39 cellular contexts compared by ENCODE assay signal in the genomic region with DNA sequence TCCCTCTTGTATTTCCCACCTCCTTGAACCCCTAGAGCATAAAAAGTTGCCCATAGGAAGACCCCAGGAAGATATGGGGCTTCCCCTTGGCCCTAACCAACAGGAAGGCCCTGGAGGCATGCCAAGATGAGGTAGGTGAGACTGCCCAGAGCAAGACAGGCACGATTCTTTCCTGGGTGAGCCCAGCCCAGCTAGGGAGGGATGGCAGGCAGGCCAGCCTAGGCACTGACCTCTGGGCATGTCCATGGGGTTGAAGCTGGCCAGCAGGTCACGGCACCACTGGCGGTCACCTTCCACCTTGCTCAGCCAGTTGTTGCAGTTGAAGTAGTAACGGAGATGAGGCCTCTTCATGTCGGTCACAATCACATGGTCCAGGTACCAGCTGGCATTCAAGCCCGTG. TPM values are rescaled to one million over a fixed set of nuclear protein-coding genes. Genes with fewer than 3 reads are reported as not detected.
"Had no signal": no experiment of that assay in that cellular context is flagged by ENCODE, and none has a peak within 500 bp of the region (broad histone marks: within the 10 kb centered on the region; RNA-seq: fewer than 3 reads in every experiment).

No MANE protein-coding gene starts in this region.

- H3K4me3 ChIP-seq: adrenal gland, body of pancreas, breast epithelium had no signal

- H3K4me1 ChIP-seq: adrenal gland, body of pancreas, breast epithelium had no signal

- H3K9me3 Mint-ChIP-seq: activated CD4-positive, alpha-beta memory T cell treated with anti-CD3 and anti-CD28 coated beads, Interleukin-2, amount 10 ng/mL, durations not matched to agents 7 days and 5 days; activated CD4-positive, alpha-beta T cell treated with anti-CD3 and anti-CD28 coated beads, Interleukin-2, amount 10 ng/mL, durations not matched to agents 7 days and 5 days; activated naive CD4-positive, alpha-beta T cell treated with anti-CD3 and anti-CD28 coated beads for 36 hours; activated naive CD4-positive, alpha-beta T cell treated with anti-CD3 and anti-CD28 coated beads, Interleukin-2, amount 50 U/mL, for 72 hours; activated naive CD8-positive, alpha-beta T cell treated with anti-CD3 and anti-CD28 coated beads for 36 hours; activated T-cell treated with anti-CD3 and anti-CD28 coated beads, Interleukin-2, amount 50 U/mL, for 24 hours; activated T-helper 17 cell treated with anti-CD3 and anti-CD28 coated beads, Interleukin-2, amount 50 U/mL, for 72 hours; central memory CD8-positive, alpha-beta T cell; T-helper 1 cell treated with Interleukin-12 subunit alpha and Interleukin-12 subunit beta and Interleukin-4 antibody, amounts not matched to agents 30 μg/mL and 1 μg/mL, for 36 hours; T-helper 2 cell treated with Interferon-gamma antibody and Interleukin-4, amounts not matched to agents 5 μg/mL and 100 μg/mL, for 36 hours had no signal

- H3K27me3 Mint-ChIP-seq: activated CD4-positive, alpha-beta T cell treated with anti-CD3 and anti-CD28 coated beads for 36 hours; activated naive CD8-positive, alpha-beta T cell treated with anti-CD3 and anti-CD28 coated beads for 36 hours; activated T-cell treated with anti-CD3 and anti-CD28 coated beads, Interleukin-2, amount 50 U/mL, for 24 hours; activated T-helper 17 cell treated with anti-CD3 and anti-CD28 coated beads, Interleukin-2, amount 50 U/mL, for 72 hours had no signal

- ATAC-seq: activated CD4-positive, alpha-beta T cell treated with anti-CD3 and anti-CD28 coated beads for 36 hours; activated CD4-positive, CD25-positive, alpha-beta regulatory T cell treated with anti-CD3 and anti-CD28 coated beads, Interleukin-2, amount 50 U/mL, for 24 hours; activated CD8-positive, alpha-beta memory T cell treated with anti-CD3 and anti-CD28 coated beads, Interleukin-2, amount 10 ng/mL, durations not matched to agents 7 days and 5 days; activated CD8-positive, alpha-beta T cell treated with anti-CD3 and anti-CD28 coated beads, Interleukin-2, amount 10 ng/mL, durations not matched to agents 7 days and 5 days; activated naive CD4-positive, alpha-beta T cell treated with anti-CD3 and anti-CD28 coated beads, Interleukin-2, amount 50 U/mL, for 72 hours; activated T-helper 17 cell treated with anti-CD3 and anti-CD28 coated beads, Interleukin-2, amount 50 U/mL, for 72 hours; body of pancreas; WTC11 had no signal

- H3K4me1 Mint-ChIP-seq: activated CD4-positive, alpha-beta memory T cell treated with anti-CD3 and anti-CD28 coated beads, Interleukin-2, amount 10 ng/mL, durations not matched to agents 7 days and 5 days; activated CD4-positive, alpha-beta T cell treated with anti-CD3 and anti-CD28 coated beads for 36 hours; activated CD4-positive, alpha-beta T cell treated with anti-CD3 and anti-CD28 coated beads, Interleukin-2, amount 10 ng/mL, durations not matched to agents 7 days and 5 days; activated CD8-positive, alpha-beta memory T cell treated with anti-CD3 and anti-CD28 coated beads, Interleukin-2, amount 10 ng/mL, durations not matched to agents 7 days and 5 days; activated naive CD8-positive, alpha-beta T cell treated with anti-CD3 and anti-CD28 coated beads for 36 hours; activated T-helper 17 cell treated with anti-CD3 and anti-CD28 coated beads, Interleukin-2, amount 50 U/mL, for 72 hours; central memory CD8-positive, alpha-beta T cell; WTC11 had no signal

- H3K27ac Mint-ChIP-seq: activated CD4-positive, alpha-beta memory T cell treated with anti-CD3 and anti-CD28 coated beads, Interleukin-2, amount 10 ng/mL, durations not matched to agents 7 days and 5 days; activated CD4-positive, alpha-beta T cell treated with anti-CD3 and anti-CD28 coated beads for 36 hours; activated CD4-positive, alpha-beta T cell treated with anti-CD3 and anti-CD28 coated beads, Interleukin-2, amount 10 ng/mL, durations not matched to agents 7 days and 5 days; activated CD8-positive, alpha-beta memory T cell treated with anti-CD3 and anti-CD28 coated beads, Interleukin-2, amount 10 ng/mL, durations not matched to agents 7 days and 5 days; activated CD8-positive, alpha-beta T cell treated with anti-CD3 and anti-CD28 coated beads, Interleukin-2, amount 10 ng/mL, durations not matched to agents 7 days and 5 days; activated naive CD4-positive, alpha-beta T cell treated with anti-CD3 and anti-CD28 coated beads for 36 hours; activated naive CD4-positive, alpha-beta T cell treated with anti-CD3 and anti-CD28 coated beads, Interleukin-2, amount 50 U/mL, for 72 hours; activated naive CD8-positive, alpha-beta T cell treated with anti-CD3 and anti-CD28 coated beads for 36 hours; activated T-cell treated with anti-CD3 and anti-CD28 coated beads, Interleukin-2, amount 50 U/mL, for 24 hours; activated T-helper 17 cell treated with anti-CD3 and anti-CD28 coated beads, Interleukin-2, amount 50 U/mL, for 72 hours; T-helper 1 cell treated with Interleukin-12 subunit alpha and Interleukin-12 subunit beta and Interleukin-4 antibody, amounts not matched to agents 30 μg/mL and 1 μg/mL, for 36 hours; T-helper 2 cell treated with Interferon-gamma antibody and Interleukin-4, amounts not matched to agents 5 μg/mL and 100 μg/mL, for 36 hours; WTC11 had no signal

- H3K36me3 ChIP-seq: adrenal gland, brain microvascular endothelial cell, breast epithelium, WERI-Rb-1 had no signal

- H3K27me3 ChIP-seq: adrenal gland, body of pancreas, brain microvascular endothelial cell, breast epithelium had no signal

- H3K4me3 Mint-ChIP-seq: activated CD4-positive, alpha-beta memory T cell treated with anti-CD3 and anti-CD28 coated beads, Interleukin-2, amount 10 ng/mL, durations not matched to agents 7 days and 5 days; activated CD4-positive, alpha-beta T cell treated with anti-CD3 and anti-CD28 coated beads for 36 hours; activated CD4-positive, alpha-beta T cell treated with anti-CD3 and anti-CD28 coated beads, Interleukin-2, amount 10 ng/mL, durations not matched to agents 7 days and 5 days; activated CD8-positive, alpha-beta memory T cell treated with anti-CD3 and anti-CD28 coated beads, Interleukin-2, amount 10 ng/mL, durations not matched to agents 7 days and 5 days; activated CD8-positive, alpha-beta T cell treated with anti-CD3 and anti-CD28 coated beads, Interleukin-2, amount 10 ng/mL, durations not matched to agents 7 days and 5 days; activated naive CD4-positive, alpha-beta T cell treated with anti-CD3 and anti-CD28 coated beads for 36 hours; activated naive CD8-positive, alpha-beta T cell treated with anti-CD3 and anti-CD28 coated beads for 36 hours; activated T-cell treated with anti-CD3 and anti-CD28 coated beads, Interleukin-2, amount 50 U/mL, for 24 hours; activated T-helper 17 cell treated with anti-CD3 and anti-CD28 coated beads, Interleukin-2, amount 50 U/mL, for 72 hours; central memory CD8-positive, alpha-beta T cell; T-helper 1 cell treated with Interleukin-12 subunit alpha and Interleukin-12 subunit beta and Interleukin-4 antibody, amounts not matched to agents 30 μg/mL and 1 μg/mL, for 36 hours; T-helper 2 cell treated with Interferon-gamma antibody and Interleukin-4, amounts not matched to agents 5 μg/mL and 100 μg/mL, for 36 hours; WTC11 had no signal

- H3K27ac ChIP-seq: adrenal gland, body of pancreas, brain microvascular endothelial cell, breast epithelium, WERI-Rb-1 had no signal

- H3K9me3 ChIP-seq: adrenal gland, body of pancreas, breast epithelium had no signal

- H3K36me3 Mint-ChIP-seq: activated CD8-positive, alpha-beta memory T cell treated with anti-CD3 and anti-CD28 coated beads, Interleukin-2, amount 10 ng/mL, durations not matched to agents 7 days and 5 days; activated naive CD4-positive, alpha-beta T cell treated with anti-CD3 and anti-CD28 coated beads, Interleukin-2, amount 50 U/mL, for 72 hours; activated naive CD8-positive, alpha-beta T cell treated with anti-CD3 and anti-CD28 coated beads for 36 hours; WTC11 had no signal

- DNase-seq: activated CD4-positive, alpha-beta memory T cell treated with anti-CD3 and anti-CD28 coated beads, Interleukin-2, amount 10 ng/mL, durations not matched to agents 7 days and 5 days; activated CD4-positive, alpha-beta T cell treated with anti-CD3 and anti-CD28 coated beads for 1 hour; activated CD4-positive, alpha-beta T cell treated with anti-CD3 and anti-CD28 coated beads for 36 hours; activated CD4-positive, alpha-beta T cell treated with anti-CD3 and anti-CD28 coated beads for 48 hours; activated CD4-positive, alpha-beta T cell treated with anti-CD3 and anti-CD28 coated beads, Interleukin-2, amount 10 ng/mL, durations not matched to agents 7 days and 5 days; activated CD4-positive, alpha-beta T cell treated with anti-CD3 and anti-CD28 coated beads, Interleukin-2, amount 50 U/mL, for 48 hours; activated CD4-positive, CD25-positive, alpha-beta regulatory T cell; activated CD8-positive, alpha-beta memory T cell treated with anti-CD3 and anti-CD28 coated beads for 24 hours; activated CD8-positive, alpha-beta memory T cell treated with anti-CD3 and anti-CD28 coated beads, Interleukin-2, amount 10 ng/mL, durations not matched to agents 7 days and 5 days; activated CD8-positive, alpha-beta memory T cell treated with anti-CD3 and anti-CD28 coated beads, Interleukin-2, amount 50 U/mL, for 48 hours; activated CD8-positive, alpha-beta T cell treated with anti-CD3 and anti-CD28 coated beads, Interleukin-2, amount 10 ng/mL, durations not matched to agents 7 days and 5 days; activated effector memory CD4-positive, alpha-beta T cell treated with anti-CD3 and anti-CD28 coated beads, Interleukin-2, amount 50 U/mL, for 16 hours; activated gamma-delta T cell treated with Interleukin-2 at 50 U/mL for 16 hours; activated naive CD4-positive, alpha-beta T cell; activated naive CD4-positive, alpha-beta T cell treated with anti-CD3 and anti-CD28 coated beads for 36 hours; activated naive CD4-positive, alpha-beta T cell treated with anti-CD3 and anti-CD28 coated beads, Interleukin-2, amount 50 U/mL, for 16 hours; activated naive CD8-positive, alpha-beta T cell treated with anti-CD3 and anti-CD28 coated beads for 36 hours; activated T-cell treated with anti-CD3 and anti-CD28 coated beads, Interleukin-2, amount 50 U/mL, for 24 hours; activated T-cell treated with anti-CD3 and anti-CD28 coated beads, Interleukin-2, amount 50 U/mL, for 48 hours; amniotic stem cell; body of pancreas; brain microvascular endothelial cell; caudate nucleus; SW 1271; T-helper 1 cell; T-helper 2 cell; T-helper 9 cell; WERI-Rb-1 had no signal

RNA-seq across cellular contexts. Expression of a gene that starts 17.6 kb away (rescaled TPM):
- total RNA-seq: activated CD4-positive, alpha-beta memory T cell treated with anti-CD3 and anti-CD28 coated beads, Interleukin-2, amount 10 ng/mL, durations not matched to agents 7 days and 5 days; activated T-helper 17 cell treated with anti-CD3 and anti-CD28 coated beads, Interleukin-2, amount 50 U/mL, for 72 hours; astrocyte had no signal
- polyA plus RNA-seq: aorta had no signal
